ENCODE assay signal across 24 cellular contexts in genomic region chr13:92826197-92826596, GRCh38.
"Had no signal": no experiment of that assay in that cellular context is flagged by ENCODE, and none has a peak within 500 bp of the region (broad histone marks: within the 10 kb centered on the region; RNA-seq: fewer than 3 reads in every experiment).

No MANE protein-coding gene starts in this region.

- H3K27ac ChIP-seq: HL-60, KMS-11, PC-9, RWPE1 had no signal

- H3K27ac Mint-ChIP-seq: IgD-negative memory B cell had no signal

- FAIRE-seq: HTR-8/SVneo, K562 had no signal

- H3K36me3 Mint-ChIP-seq: IgD-negative memory B cell had no signal

- H3K27me3 Mint-ChIP-seq: IgD-negative memory B cell had no signal

- H3K4me3 ChIP-seq: K562, PC-9 had no signal

- DNase-seq: Kasumi-1; MV-4-11; NCI-H1048; NCI-H1105; NCI-H1417; NCI-H1436 treated with DMSO at 0.1 percent for 48 hours; NCI-H1694; NCI-H187 treated with DMSO at 0.1 percent for 48 hours; NCI-H2171 treated with DMSO at 0.1 percent for 48 hours; NCI-H345; NCI-H446 treated with DMSO at 0.1 percent for 48 hours; NCI-H524 treated with DMSO at 0.1 percent for 48 hours; NCI-H69; NCI-H774; NK-92 treated with Interleukin-12 subunit alpha and Interleukin-12 subunit beta, amount 100 ng/mL, for 24 hours; PC-9; SHP77 had no signal

- H3K4me3 Mint-ChIP-seq: IgD-negative memory B cell had no signal

- H3K4me1 Mint-ChIP-seq: IgD-negative memory B cell had no signal

- ATAC-seq: K562, SK-N-SH treated with all-trans-retinoic acid at 6 μM for 48 hours had no signal
